1 cellular context compared by ENCODE assay signal in genomic region chr11:47248664-47249377, GRCh38.
TF ChIP-seq lines count a peak whose summit lies in the region.

A gene with protein sequence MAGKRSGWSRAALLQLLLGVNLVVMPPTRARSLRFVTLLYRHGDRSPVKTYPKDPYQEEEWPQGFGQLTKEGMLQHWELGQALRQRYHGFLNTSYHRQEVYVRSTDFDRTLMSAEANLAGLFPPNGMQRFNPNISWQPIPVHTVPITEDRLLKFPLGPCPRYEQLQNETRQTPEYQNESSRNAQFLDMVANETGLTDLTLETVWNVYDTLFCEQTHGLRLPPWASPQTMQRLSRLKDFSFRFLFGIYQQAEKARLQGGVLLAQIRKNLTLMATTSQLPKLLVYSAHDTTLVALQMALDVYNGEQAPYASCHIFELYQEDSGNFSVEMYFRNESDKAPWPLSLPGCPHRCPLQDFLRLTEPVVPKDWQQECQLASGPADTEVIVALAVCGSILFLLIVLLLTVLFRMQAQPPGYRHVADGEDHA (minus strand): TSS chr11:47248814. CDS start chr11:47248789, 25 bp downstream.

TF ChIP-seq in IMR-90, 13 proteins besides CTCF, POLR2A, EP300 and RAD21:
- TF ChIP-seq SMC3 (IDR thresholded peaks at IDR 0.05; ENCODE audit: low read depth, low read length) (0 out of 2 replicates have a peak, but pooled peaks have one; percentile 29), CEBPB (IDR thresholded peaks at IDR 0.05; ENCODE audit: low read depth, low read length) (no peak), BHLHE40 (IDR thresholded peaks at IDR 0.05; ENCODE audit: low read depth, low read length) (peak; percentile 37; the same call in 1 of the 2 replicates), MXI1 (IDR thresholded peaks at IDR 0.05; ENCODE audit: borderline replicate concordance, low read depth, low read length) (no peak), MAZ (IDR thresholded peaks at IDR 0.05; ENCODE audit: borderline replicate concordance, low read depth, low read length) (peak; percentile 62; the same call in 1 of the 2 replicates), CHD1 (IDR thresholded peaks at IDR 0.05; ENCODE audit: low read depth, low read length) (no peak), NFE2L2 (IDR thresholded peaks at IDR 0.05; ENCODE audit: low read depth, low read length) (no peak), FOS (IDR thresholded peaks at IDR 0.05; ENCODE audit: low read depth, low read length) (no peak)
- TF ChIP-seq, protein P1, sequence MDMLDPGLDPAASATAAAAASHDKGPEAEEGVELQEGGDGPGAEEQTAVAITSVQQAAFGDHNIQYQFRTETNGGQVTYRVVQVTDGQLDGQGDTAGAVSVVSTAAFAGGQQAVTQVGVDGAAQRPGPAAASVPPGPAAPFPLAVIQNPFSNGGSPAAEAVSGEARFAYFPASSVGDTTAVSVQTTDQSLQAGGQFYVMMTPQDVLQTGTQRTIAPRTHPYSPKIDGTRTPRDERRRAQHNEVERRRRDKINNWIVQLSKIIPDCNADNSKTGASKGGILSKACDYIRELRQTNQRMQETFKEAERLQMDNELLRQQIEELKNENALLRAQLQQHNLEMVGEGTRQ (IDR thresholded peaks at IDR 0.05; ENCODE audit: low read depth, low read length) = no peak
